ENCODE assay signal across 1 cellular context in genomic region chr12:54213084-54213483, GRCh38.
TF ChIP-seq lines count a peak whose summit lies in the region.

No MANE protein-coding gene starts in this region.

TF ChIP-seq in GM23338, 12 proteins besides CTCF, POLR2A, EP300 and RAD21:
- no peak for TF ChIP-seq ZNF462 (CRISPR knock-in tag; IDR thresholded peaks at IDR 0.05)
- TF ChIP-seq EZH2phosphoT487 (IDR thresholded peaks at IDR 0.05; ENCODE audit: unreplicated experiment) = no peak
- TF ChIP-seq REST (IDR thresholded peaks at IDR 0.05; ENCODE audit: unreplicated experiment) = no peak
- TF ChIP-seq CREB1 (CRISPR knock-in tag; IDR thresholded peaks at IDR 0.05; ENCODE audit: low read depth) = no peak
- no peak for TF ChIP-seq JUNB (IDR thresholded peaks at IDR 0.05; ENCODE audit: unreplicated experiment)
- no peak for TF ChIP-seq ETS1 (IDR thresholded peaks at IDR 0.05)
- no peak for TF ChIP-seq ZNF114 (CRISPR knock-in tag; IDR thresholded peaks at IDR 0.05)
- no peak for TF ChIP-seq STAT1 (IDR thresholded peaks at IDR 0.05; ENCODE audit: unreplicated experiment)
- no peak for TF ChIP-seq NANOG (IDR thresholded peaks at IDR 0.05; ENCODE audit: borderline replicate concordance)
- no peak for TF ChIP-seq POLR2AphosphoS5 (IDR thresholded peaks at IDR 0.05; ENCODE audit: low read depth)
- TF ChIP-seq ZNF331 (CRISPR knock-in tag; IDR thresholded peaks at IDR 0.05; ENCODE audit: low read depth) = no peak
TF ChIP-seq in GM23338: peak in this region for 0.
